ENCODE assay signal across 1 cellular context in genomic region chr22:35587447-35587870, GRCh38.
TF ChIP-seq lines count a peak whose summit lies in the region.

No MANE protein-coding gene starts in this region.

TF ChIP-seq in A549, 52 proteins besides CTCF, POLR2A, EP300 and RAD21 (continued from another document):
- TF ChIP-seq E2F6 (IDR thresholded peaks at IDR 0.05; ENCODE audit: borderline replicate concordance, low read depth) = no peak
- no peak for TF ChIP-seq CBX2 (IDR thresholded peaks at IDR 0.05; ENCODE audit: borderline replicate concordance, low read depth)
- TF ChIP-seq MAZ (IDR thresholded peaks at IDR 0.05; ENCODE audit: borderline replicate concordance, low read depth, low read length) = no peak
- TF ChIP-seq REST (IDR thresholded peaks at IDR 0.05) = no peak
- no peak for TF ChIP-seq HEYL (CRISPR knock-in tag; IDR thresholded peaks at IDR 0.05)
- no peak for TF ChIP-seq RCOR1 (IDR thresholded peaks at IDR 0.05; ENCODE audit: low read depth, low read length)
- TF ChIP-seq JUN (IDR thresholded peaks at IDR 0.05) = no peak
- no peak for TF ChIP-seq CHD4 (IDR thresholded peaks at IDR 0.05; ENCODE audit: borderline replicate concordance)
- no peak for TF ChIP-seq HMGXB4 (CRISPR knock-in tag; IDR thresholded peaks at IDR 0.05; ENCODE audit: borderline replicate concordance)
- no peak for TF ChIP-seq GATA3 (IDR thresholded peaks at IDR 0.05; ENCODE audit: borderline replicate concordance)
- TF ChIP-seq FOSB (CRISPR knock-in tag; IDR thresholded peaks at IDR 0.05) = no peak
- no peak for TF ChIP-seq SREBF2 (IDR thresholded peaks at IDR 0.05)
